ENCODE assay signal across 8 cellular contexts in genomic region chr10:71284544-71285179, GRCh38.
"Had no signal": no experiment of that assay in that cellular context is flagged by ENCODE, and none has a peak within 500 bp of the region (broad histone marks: within the 10 kb centered on the region; RNA-seq: fewer than 3 reads in every experiment).

No MANE protein-coding gene starts in this region.

- H3K9me3 ChIP-seq: left lung, thoracic aorta, upper lobe of right lung had no signal

- FAIRE-seq: colon, endometrium, frontal cortex had no signal

- H3K27me3 ChIP-seq: left lung, upper lobe of right lung had no signal

- DNase-seq: upper lobe of right lung had no signal

- H3K36me3 ChIP-seq: thoracic aorta, upper lobe of right lung had no signal

- H3K4me1 ChIP-seq: left lung, parathyroid adenoma, upper lobe of right lung had no signal

- H3K4me3 ChIP-seq: left lung, smooth muscle cell, thoracic aorta, upper lobe of right lung had no signal

- H3K27ac ChIP-seq: left lung, parathyroid adenoma, thoracic aorta, upper lobe of right lung had no signal
